Comparison of ENCODE assay signal across 8 cellular contexts in the genomic region with DNA sequence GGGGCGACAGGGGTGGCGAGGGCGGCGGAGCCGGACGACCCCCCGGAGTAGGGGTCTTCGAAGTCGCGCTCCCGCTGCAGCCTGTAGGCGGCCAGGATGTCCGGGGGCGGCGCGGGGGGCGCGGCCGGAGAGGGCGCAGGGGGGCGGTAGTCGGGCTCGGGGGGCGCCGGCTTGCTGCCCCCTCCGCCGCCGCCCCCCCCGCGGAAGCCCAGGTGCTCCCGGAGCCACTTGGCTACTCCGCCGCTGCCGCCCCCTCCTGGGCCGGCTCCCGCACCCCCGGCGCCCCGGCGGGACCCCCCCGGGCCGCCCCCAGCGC. TPM values are rescaled to one million over a fixed set of nuclear protein-coding genes. Genes with fewer than 3 reads are reported as not detected.
DNase-seq lines count a peak whose midpoint lies in the region; ATAC-seq, FAIRE-seq and TF ChIP-seq lines count a peak whose summit lies in the region.

No MANE protein-coding gene starts in this region.

- FAIRE-seq in bronchial epithelial cell (lab: Jason Lieb, UNC) = no peak

- no peak overlapping the region for H4K5ac ChIP-seq in mesendoderm (ENCODE audit: low read length)

- peak; percentile 8 for ATAC-seq in activated CD8-positive, alpha-beta memory T cell treated with anti-CD3 and anti-CD28 coated beads, Interleukin-2, amount 10 ng/mL, durations not matched to agents 7 days and 5 days
- no peak for ATAC-seq in HG02870 (IDR thresholded peaks at IDR 0.05; ENCODE audit: unreplicated experiment)

- H3K18ac ChIP-seq in mesendoderm (ENCODE audit: low read length) = peak overlapping the region; percentile 94

- no peak overlapping the region for H3K4me2 ChIP-seq in mesendoderm (ENCODE audit: low read length)

- peak overlapping the region; percentile 74 for H2BK120ac ChIP-seq in mesendoderm (ENCODE audit: low read depth, low read length)

- peaks cover 21% of the 10 kb centered on the region for H3K27me3 Mint-ChIP-seq in activated CD8-positive, alpha-beta memory T cell treated with anti-CD3 and anti-CD28 coated beads, Interleukin-2, amount 10 ng/mL, durations not matched to agents 7 days and 5 days
- H3K27me3 Mint-ChIP-seq in type B pancreatic cell = peaks cover 12% of the 10 kb centered on the region

- H3K27ac Mint-ChIP-seq in activated CD8-positive, alpha-beta memory T cell treated with anti-CD3 and anti-CD28 coated beads, Interleukin-2, amount 10 ng/mL, durations not matched to agents 7 days and 5 days = no peak overlapping the region
- H3K27ac Mint-ChIP-seq in type B pancreatic cell = no peak overlapping the region

- peak overlapping the region; percentile 22 for H3K27ac ChIP-seq in mesendoderm (ENCODE audit: low read depth, low read length)

- no peaks in the 10 kb centered on the region for H3K36me3 Mint-ChIP-seq in activated CD8-positive, alpha-beta memory T cell treated with anti-CD3 and anti-CD28 coated beads, Interleukin-2, amount 10 ng/mL, durations not matched to agents 7 days and 5 days
- no peaks in the 10 kb centered on the region for H3K36me3 Mint-ChIP-seq in type B pancreatic cell

- H3K4me3 ChIP-seq in bronchial epithelial cell (ENCODE audit: low read depth, low read length) (peak overlapping the region; percentile 34), mesendoderm (ENCODE audit: low read length) (peak overlapping the region; percentile 69)

- no peaks in the 10 kb centered on the region for H3K9me3 Mint-ChIP-seq in activated CD8-positive, alpha-beta memory T cell treated with anti-CD3 and anti-CD28 coated beads, Interleukin-2, amount 10 ng/mL, durations not matched to agents 7 days and 5 days (ENCODE audit: low read depth)
- H3K9me3 Mint-ChIP-seq in type B pancreatic cell = no peaks in the 10 kb centered on the region

- H4K8ac ChIP-seq in mesendoderm (ENCODE audit: low read depth, low read length) = no peak overlapping the region

- H3K79me2 ChIP-seq in mesendoderm (ENCODE audit: control insufficient read depth, insufficient read depth, low read length) = peaks cover 13% of the 10 kb centered on the region

- H3K56ac ChIP-seq in mesendoderm (ENCODE audit: low read length) = peak overlapping the region; percentile 63

- H3K4ac ChIP-seq in mesendoderm (ENCODE audit: low read depth, low read length) = peak overlapping the region; percentile 91

- H2BK5ac ChIP-seq in mesendoderm (ENCODE audit: low read length) = no peak overlapping the region

- CTCF ChIA-PET in activated CD8-positive, alpha-beta memory T cell treated with anti-CD3 and anti-CD28 coated beads, Interleukin-2, amount 10 ng/mL, durations not matched to agents 7 days and 5 days (lab: Charles Lee) = interaction anchor here (0.8 to 1.5 kb wide), 2 partner anchors 11 to 17 kb away, joined by 4 to 5 read pairs; no protein-coding TSS in a partner anchor

- H3K4me3 Mint-ChIP-seq in activated CD8-positive, alpha-beta memory T cell treated with anti-CD3 and anti-CD28 coated beads, Interleukin-2, amount 10 ng/mL, durations not matched to agents 7 days and 5 days = no peak overlapping the region
- no peak overlapping the region for H3K4me3 Mint-ChIP-seq in type B pancreatic cell

- TF ChIP-seq CTCF in bronchial epithelial cell (IDR thresholded peaks at IDR 0.05; ENCODE audit: insufficient read depth, low read length, severe bottlenecking) (no peak), type B pancreatic cell (conservative IDR thresholded peaks at IDR 0.05) (peak; percentile 45)

- DNase-seq in activated CD8-positive, alpha-beta memory T cell treated with anti-CD3 and anti-CD28 coated beads, Interleukin-2, amount 10 ng/mL, durations not matched to agents 7 days and 5 days = no peak
- DNase-seq in activated CD8-positive, alpha-beta memory T cell treated with anti-CD3 and anti-CD28 coated beads, Interleukin-2, amount 50 U/mL, for 4 hours = no peak
- DNase-seq in bronchial epithelial cell (ENCODE audit: low read depth) = no peak
- no peak for DNase-seq in mesendoderm
- DNase-seq in type B pancreatic cell (ENCODE audit: extremely low spot score, unreplicated experiment) = no peak
- DNase-seq in COR-L47 (lab: John Stamatoyannopoulos, UW) = no peak
- no peak for DNase-seq in DMS53 treated with DMSO at 0.1 percent for 48 hours (lab: John Stamatoyannopoulos, UW; ENCODE audit: unreplicated experiment)

- H3K23ac ChIP-seq in mesendoderm (ENCODE audit: low read length) = no peak overlapping the region

- H3K79me1 ChIP-seq in mesendoderm (ENCODE audit: low read length) = peaks cover 20% of the 10 kb centered on the region

- no peaks in the 10 kb centered on the region for H3K36me3 ChIP-seq in bronchial epithelial cell (ENCODE audit: control insufficient read depth, insufficient read depth, low read length)
- H3K36me3 ChIP-seq in mesendoderm (ENCODE audit: control insufficient read depth, insufficient read depth, low read length) = no peaks in the 10 kb centered on the region

- no peak overlapping the region for H2BK15ac ChIP-seq in mesendoderm (replicated peaks; ENCODE audit: low read depth)

- H3K4me1 Mint-ChIP-seq in activated CD8-positive, alpha-beta memory T cell treated with anti-CD3 and anti-CD28 coated beads, Interleukin-2, amount 10 ng/mL, durations not matched to agents 7 days and 5 days = peaks cover 7% of the 10 kb centered on the region
- H3K4me1 Mint-ChIP-seq in type B pancreatic cell (ENCODE audit: unreplicated experiment) = peaks cover 37% of the 10 kb centered on the region

- WGBS in mesendoderm (ENCODE audit: extremely low coverage, insufficient coverage, low lambda C conversion rate) = no CpG with 5 or more reads among the region's 43 CpGs

- no peak overlapping the region for H2AK5ac ChIP-seq in mesendoderm (ENCODE audit: low read length)

- peak overlapping the region; percentile 64 for H3K9ac ChIP-seq in mesendoderm (ENCODE audit: low read length)

- H3K27me3 ChIP-seq in bronchial epithelial cell (ENCODE audit: control insufficient read depth, insufficient read depth, low read length) (no peaks in the 10 kb centered on the region), mesendoderm (ENCODE audit: insufficient read depth, low read length, poor library complexity) (peaks cover 5% of the 10 kb centered on the region)

- peaks cover 12% of the 10 kb centered on the region for H3K4me1 ChIP-seq in mesendoderm (ENCODE audit: control insufficient read depth, low read depth, low read length)

RNA-seq across cellular contexts. Expression of a gene that starts 0.2 kb away (rescaled TPM):
- 1 to 10 TPM; 2.2 to 4.5 TPM for total RNA-seq in activated CD8-positive, alpha-beta memory T cell treated with anti-CD3 and anti-CD28 coated beads, Interleukin-2, amount 10 ng/mL, durations not matched to agents 7 days and 5 days
- 0.77 and 0.79 TPM in 2 replicates for total RNA-seq in bronchial epithelial cell
- polyA plus RNA-seq in mesendoderm (2013, experiment 1 of 2) = 19.6 TPM
- polyA plus RNA-seq in mesendoderm (2013, experiment 2 of 2) = 20.2 TPM
- total RNA-seq in type B pancreatic cell (ENCODE audit: low replicate concordance) = 10.9 and 29.0 TPM in 2 replicates

RNA-seq across cellular contexts. Expression of a gene that starts 57.7 kb away (rescaled TPM):
- total RNA-seq in activated CD8-positive, alpha-beta memory T cell treated with anti-CD3 and anti-CD28 coated beads, Interleukin-2, amount 10 ng/mL, durations not matched to agents 7 days and 5 days = under 1 TPM in 1 of 2 experiments, not detected in 1; 0.07 TPM
- total RNA-seq in bronchial epithelial cell = 13.2 and 37.0 TPM in 2 replicates
- polyA plus RNA-seq in mesendoderm (2013, experiment 1 of 2) = 0.18 TPM
- polyA plus RNA-seq in mesendoderm (2013, experiment 2 of 2) = 0.08 TPM
- total RNA-seq in type B pancreatic cell (ENCODE audit: low replicate concordance) = 5.5 and 11.1 TPM in 2 replicates

RNA-seq across cellular contexts. Expression of a gene that starts 57.9 kb away (rescaled TPM):
- not detected for total RNA-seq in activated CD8-positive, alpha-beta memory T cell treated with anti-CD3 and anti-CD28 coated beads, Interleukin-2, amount 10 ng/mL, durations not matched to agents 7 days and 5 days
- total RNA-seq in bronchial epithelial cell (27.1 and 54.5 TPM in 2 replicates), type B pancreatic cell (ENCODE audit: low replicate concordance) (3.2 and 9.4 TPM in 2 replicates)
- polyA plus RNA-seq in mesendoderm (2013, experiment 1 of 2) = 0.14 TPM
- 0.04 TPM for polyA plus RNA-seq in mesendoderm (2013, experiment 2 of 2)
